In genomic region chr11:64170419-64170818, GRCh38 we compare ENCODE assay signal across 30 cellular contexts.
"Had no signal": no experiment of that assay in that cellular context is flagged by ENCODE, and none has a peak within 500 bp of the region (broad histone marks: within the 10 kb centered on the region; RNA-seq: fewer than 3 reads in every experiment).

No MANE protein-coding gene starts in this region.

- H3K9me3 ChIP-seq: ascending aorta, SK-N-SH had no signal

- H3K27me3 ChIP-seq: ascending aorta, cardiac muscle cell, SJSA1 had no signal

- H3K4me2 ChIP-seq: KMS-11, SK-N-SH had no signal

- FAIRE-seq: TTC549 had no signal

- H3K27ac ChIP-seq: ascending aorta, KMS-11, SJSA1 had no signal

- DNase-seq: activated CD4-positive, alpha-beta T cell treated with anti-CD3 and anti-CD28 coated beads for 36 hours; activated CD4-positive, alpha-beta T cell treated with anti-CD3 and anti-CD28 coated beads, Interleukin-2, amount 10 ng/mL, durations not matched to agents 7 days and 5 days; activated CD4-positive, alpha-beta T cell treated with anti-CD3 and anti-CD28 coated beads, Interleukin-2, amount 50 U/mL, for 48 hours; activated CD8-positive, alpha-beta T cell treated with anti-CD3 and anti-CD28 coated beads, Interleukin-2, amount 10 ng/mL, durations not matched to agents 7 days and 5 days; activated gamma-delta T cell; activated naive CD4-positive, alpha-beta T cell treated with Interleukin-2 at 50 U/mL for 16 hours; activated naive CD8-positive, alpha-beta T cell treated with anti-CD3 and anti-CD28 coated beads, Interleukin-2, amount 10 ng/mL, durations not matched to agents 7 days and 5 days; activated T-cell treated with anti-CD3 and anti-CD28 coated beads, Interleukin-2, amount 50 U/mL, for 24 hours; amygdala; MM.1S; NCI-H1048; NCI-H1105 treated with DMSO at 0.1 percent for 48 hours; NCI-H1436; NCI-H1694; NCI-H1930; NCI-H2081 treated with DMSO at 0.1 percent for 48 hours; NCI-H226; NCI-H446 treated with DMSO at 0.1 percent for 48 hours; NCI-H524; NCI-H69; SHP77; SK-N-SH had no signal

- H3K4me3 ChIP-seq: ascending aorta, cardiac muscle cell, SJSA1 had no signal

- ATAC-seq: activated CD4-positive, alpha-beta T cell treated with anti-CD3 and anti-CD28 coated beads for 36 hours; activated CD4-positive, CD25-positive, alpha-beta regulatory T cell treated with anti-CD3 and anti-CD28 coated beads, Interleukin-2, amount 50 U/mL, for 24 hours; activated CD8-positive, alpha-beta T cell treated with anti-CD3 and anti-CD28 coated beads, Interleukin-2, amount 10 ng/mL, durations not matched to agents 7 days and 5 days; Panc1; WTC11 had no signal

- H3K36me3 ChIP-seq: ascending aorta, cardiac muscle cell had no signal

- H3K9ac ChIP-seq: KMS-11, SK-N-SH had no signal
